In the genomic region with DNA sequence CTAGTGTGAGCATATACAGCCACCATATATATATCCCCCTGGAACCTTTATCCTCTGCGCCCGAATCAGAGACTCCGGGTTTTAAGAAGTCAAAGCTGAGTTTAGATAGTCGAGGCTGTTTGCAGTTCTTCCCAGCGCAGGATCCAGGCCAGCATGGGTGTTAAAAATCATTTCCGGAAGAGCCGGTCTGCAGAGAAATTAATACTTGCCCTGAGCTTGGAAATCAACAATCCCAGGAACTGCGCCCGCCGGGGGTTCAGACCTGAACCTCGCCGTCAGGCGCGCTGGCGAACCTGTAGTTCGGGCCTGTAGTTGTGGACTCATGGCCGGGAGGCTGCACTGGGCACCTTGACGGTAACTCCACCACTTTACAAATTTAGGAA, we compare ENCODE assay signal across 1 cellular context.
TF ChIP-seq lines count a peak whose summit lies in the region.

No MANE protein-coding gene starts in this region.

TF ChIP-seq in WTC11, 78 proteins besides CTCF, POLR2A, EP300 and RAD21 (continued from another document):
- TF ChIP-seq ZNF263 (CRISPR knock-in tag; IDR thresholded peaks at IDR 0.05; ENCODE audit: low read depth) (no peak), RORB (CRISPR knock-in tag; IDR thresholded peaks at IDR 0.05) (no peak), SOX15 (CRISPR knock-in tag; IDR thresholded peaks at IDR 0.05) (no peak), ATF1 (CRISPR knock-in tag; IDR thresholded peaks at IDR 0.05) (no peak)
- TF ChIP-seq, protein P1, sequence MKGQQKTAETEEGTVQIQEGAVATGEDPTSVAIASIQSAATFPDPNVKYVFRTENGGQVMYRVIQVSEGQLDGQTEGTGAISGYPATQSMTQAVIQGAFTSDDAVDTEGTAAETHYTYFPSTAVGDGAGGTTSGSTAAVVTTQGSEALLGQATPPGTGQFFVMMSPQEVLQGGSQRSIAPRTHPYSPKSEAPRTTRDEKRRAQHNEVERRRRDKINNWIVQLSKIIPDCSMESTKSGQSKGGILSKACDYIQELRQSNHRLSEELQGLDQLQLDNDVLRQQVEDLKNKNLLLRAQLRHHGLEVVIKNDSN (CRISPR knock-in tag; IDR thresholded peaks at IDR 0.05), result no peak
- TF ChIP-seq, protein P2, sequence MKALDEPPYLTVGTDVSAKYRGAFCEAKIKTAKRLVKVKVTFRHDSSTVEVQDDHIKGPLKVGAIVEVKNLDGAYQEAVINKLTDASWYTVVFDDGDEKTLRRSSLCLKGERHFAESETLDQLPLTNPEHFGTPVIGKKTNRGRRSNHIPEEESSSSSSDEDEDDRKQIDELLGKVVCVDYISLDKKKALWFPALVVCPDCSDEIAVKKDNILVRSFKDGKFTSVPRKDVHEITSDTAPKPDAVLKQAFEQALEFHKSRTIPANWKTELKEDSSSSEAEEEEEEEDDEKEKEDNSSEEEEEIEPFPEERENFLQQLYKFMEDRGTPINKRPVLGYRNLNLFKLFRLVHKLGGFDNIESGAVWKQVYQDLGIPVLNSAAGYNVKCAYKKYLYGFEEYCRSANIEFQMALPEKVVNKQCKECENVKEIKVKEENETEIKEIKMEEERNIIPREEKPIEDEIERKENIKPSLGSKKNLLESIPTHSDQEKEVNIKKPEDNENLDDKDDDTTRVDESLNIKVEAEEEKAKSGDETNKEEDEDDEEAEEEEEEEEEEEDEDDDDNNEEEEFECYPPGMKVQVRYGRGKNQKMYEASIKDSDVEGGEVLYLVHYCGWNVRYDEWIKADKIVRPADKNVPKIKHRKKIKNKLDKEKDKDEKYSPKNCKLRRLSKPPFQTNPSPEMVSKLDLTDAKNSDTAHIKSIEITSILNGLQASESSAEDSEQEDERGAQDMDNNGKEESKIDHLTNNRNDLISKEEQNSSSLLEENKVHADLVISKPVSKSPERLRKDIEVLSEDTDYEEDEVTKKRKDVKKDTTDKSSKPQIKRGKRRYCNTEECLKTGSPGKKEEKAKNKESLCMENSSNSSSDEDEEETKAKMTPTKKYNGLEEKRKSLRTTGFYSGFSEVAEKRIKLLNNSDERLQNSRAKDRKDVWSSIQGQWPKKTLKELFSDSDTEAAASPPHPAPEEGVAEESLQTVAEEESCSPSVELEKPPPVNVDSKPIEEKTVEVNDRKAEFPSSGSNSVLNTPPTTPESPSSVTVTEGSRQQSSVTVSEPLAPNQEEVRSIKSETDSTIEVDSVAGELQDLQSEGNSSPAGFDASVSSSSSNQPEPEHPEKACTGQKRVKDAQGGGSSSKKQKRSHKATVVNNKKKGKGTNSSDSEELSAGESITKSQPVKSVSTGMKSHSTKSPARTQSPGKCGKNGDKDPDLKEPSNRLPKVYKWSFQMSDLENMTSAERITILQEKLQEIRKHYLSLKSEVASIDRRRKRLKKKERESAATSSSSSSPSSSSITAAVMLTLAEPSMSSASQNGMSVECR (CRISPR knock-in tag; IDR thresholded peaks at IDR 0.05; ENCODE audit: borderline replicate concordance), result no peak
